Comparison of ENCODE assay signal across 22 cellular contexts in the genomic region with DNA sequence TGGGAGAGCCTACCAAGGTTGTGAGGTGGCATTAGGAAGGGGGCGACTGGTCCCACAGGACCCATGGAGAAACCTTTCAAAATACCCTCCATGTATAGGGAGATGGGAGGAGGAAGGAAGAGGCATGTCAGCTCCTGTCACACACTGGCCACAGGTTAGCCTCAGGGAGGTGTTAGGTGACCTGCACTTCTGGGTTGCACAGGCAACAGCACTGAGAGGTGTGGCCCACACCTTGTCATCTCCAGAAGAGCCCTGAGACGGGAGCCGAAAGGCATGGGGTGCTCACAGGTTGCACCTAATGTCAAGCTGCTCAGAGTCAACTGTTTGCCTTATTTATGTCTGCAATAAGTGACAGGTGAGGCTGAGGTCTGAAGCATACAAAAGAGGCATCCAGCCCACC. TPM values are rescaled to one million over a fixed set of nuclear protein-coding genes. Genes with fewer than 3 reads are reported as not detected.
A peak's percentile ranks its signal among the peaks of the same experiment; 100 is the strongest.
DNase-seq lines count a peak whose midpoint lies in the region; ATAC-seq and TF ChIP-seq lines count a peak whose summit lies in the region.
"Had no signal": no experiment of that assay in that cellular context is flagged by ENCODE, and none has a peak within 500 bp of the region (broad histone marks: within the 10 kb centered on the region; RNA-seq: fewer than 3 reads in every experiment).

No MANE protein-coding gene starts in this region.

- peak overlapping the region; percentile 48; the same call in 1 of the 2 replicates for H3K9ac ChIP-seq in OCI-LY3 (ENCODE audit: low read length)

- no peak overlapping the region for H3K4me3 ChIP-seq in OCI-LY3 (ENCODE audit: low read length)
- H3K4me3 ChIP-seq: HAP-1, Peyer's patch, SK-N-MC had no signal

- H3K9me3 ChIP-seq in OCI-LY3 (ENCODE audit: insufficient read depth, low read length), result no peaks in the 10 kb centered on the region
- H3K9me3 ChIP-seq: HAP-1, Peyer's patch had no signal

- H3K36me3 Mint-ChIP-seq in CD14-positive monocyte, result no peaks in the 10 kb centered on the region
- H3K36me3 Mint-ChIP-seq in stimulated activated memory B cell treated with anti-CD40 and anti-IgM and Interleukin-4, amounts not matched to agents 10 μg/mL and 1 μg/mL and 100 μg/mL, for 72 hours, result no peaks in the 10 kb centered on the region
- H3K36me3 Mint-ChIP-seq: CD8-positive, alpha-beta T cell; T-cell had no signal

- H3K36me3 ChIP-seq in OCI-LY3 (replicated peaks; ENCODE audit: low read depth, low read length), result no peaks in the 10 kb centered on the region
- H3K36me3 ChIP-seq: HAP-1, Peyer's patch had no signal

- H4K20me1 ChIP-seq in OCI-LY3 (ENCODE audit: insufficient read depth, low read length), result no peaks in the 10 kb centered on the region

- DNase-seq in CD14-positive monocyte (ENCODE audit: low spot score) (no peak), left colon (no peak), GM10248 (ENCODE audit: extremely low spot score) (no peak), glomerular visceral epithelial cell (ENCODE audit: extremely low spot score) (no peak)
- DNase-seq: CD8-positive, alpha-beta T cell; DMS79; KBM-7; MV-4-11; NCI-H1417; NCI-H2029; NCI-H2171; NCI-H446; NCI-H82; Peyer's patch; T-cell had no signal

- peak overlapping the region in 5 of 7 donors; percentile 20 to 86 (median 40) for H3K27ac Mint-ChIP-seq in CD14-positive monocyte
- peak overlapping the region; percentile 22 for H3K27ac Mint-ChIP-seq in stimulated activated memory B cell treated with anti-CD40 and anti-IgM and Interleukin-4, amounts not matched to agents 10 μg/mL and 1 μg/mL and 100 μg/mL, for 72 hours
- H3K27ac Mint-ChIP-seq: CD8-positive, alpha-beta T cell; T-cell had no signal

- peak; percentile 52 for ATAC-seq in left colon
- ATAC-seq in stimulated activated memory B cell treated with anti-CD40 and anti-IgM and Interleukin-4, amounts not matched to agents 10 μg/mL and 1 μg/mL and 100 μg/mL, for 72 hours, result no peak
- ATAC-seq in GM19324 (IDR thresholded peaks at IDR 0.05; ENCODE audit: low FRiP score, unreplicated experiment), result no peak
- ATAC-seq: CD8-positive, alpha-beta T cell; Right ventricle myocardium inferior; T-cell had no signal

- H3K9me3 Mint-ChIP-seq in CD14-positive monocyte, result peaks cover 0 to 2% (median 0%) of the 10 kb centered on the region in 7 donors
- H3K9me3 Mint-ChIP-seq in stimulated activated memory B cell treated with anti-CD40 and anti-IgM and Interleukin-4, amounts not matched to agents 10 μg/mL and 1 μg/mL and 100 μg/mL, for 72 hours, result no peaks in the 10 kb centered on the region
- H3K9me3 Mint-ChIP-seq: CD8-positive, alpha-beta T cell; T-cell had no signal

- POLR2A ChIA-PET in GM10248 (lab: Yijun Ruan, JAX), result no interaction called here

- CTCF ChIA-PET in GM10248 (lab: Yijun Ruan, JAX), result no interaction called here

- TF ChIP-seq CTCF in CD14-positive monocyte (IDR thresholded peaks at IDR 0.05) (no peak), OCI-LY3 (IDR thresholded peaks at IDR 0.05; ENCODE audit: low read depth, low read length) (no peak), GM10248 (IDR thresholded peaks at IDR 0.05; ENCODE audit: control extremely low read depth, extremely low read depth, low read depth, missing control alignments) (no peak)

- no peak overlapping the region for H2AFZ ChIP-seq in OCI-LY3 (ENCODE audit: low read depth, low read length)

- H3K4me1 ChIP-seq in OCI-LY3 (ENCODE audit: low read length), result peaks cover 30% of the 10 kb centered on the region
- H3K4me1 ChIP-seq: HAP-1 had no signal

- no peak overlapping the region for H3K4me3 Mint-ChIP-seq in CD14-positive monocyte
- H3K4me3 Mint-ChIP-seq in stimulated activated memory B cell treated with anti-CD40 and anti-IgM and Interleukin-4, amounts not matched to agents 10 μg/mL and 1 μg/mL and 100 μg/mL, for 72 hours, result no peak overlapping the region
- H3K4me3 Mint-ChIP-seq: CD8-positive, alpha-beta T cell; T-cell had no signal

- peaks cover 13% of the 10 kb centered on the region for H3K4me1 Mint-ChIP-seq in CD14-positive monocyte
- H3K4me1 Mint-ChIP-seq in stimulated activated memory B cell treated with anti-CD40 and anti-IgM and Interleukin-4, amounts not matched to agents 10 μg/mL and 1 μg/mL and 100 μg/mL, for 72 hours, result peaks cover 26% of the 10 kb centered on the region

- H3K27me3 Mint-ChIP-seq in CD14-positive monocyte (ENCODE audit: low read depth in 3 of 3), result peaks cover 1 to 6% (median 2%) of the 10 kb centered on the region in 3 donors
- H3K27me3 Mint-ChIP-seq in stimulated activated memory B cell treated with anti-CD40 and anti-IgM and Interleukin-4, amounts not matched to agents 10 μg/mL and 1 μg/mL and 100 μg/mL, for 72 hours, result no peaks in the 10 kb centered on the region
- H3K27me3 Mint-ChIP-seq: T-cell had no signal

- peak overlapping the region; percentile 67; the same call in 1 of the 2 replicates for H3K27ac ChIP-seq in OCI-LY3 (ENCODE audit: low read length)
- H3K27ac ChIP-seq: HL-60, SK-N-MC had no signal

- intact Hi-C loops in CD14-positive monocyte (cut with micrococcal nuclease) (no loop called here), left colon (cut with DNase I, micrococcal nuclease) (no loop called here)

- peak overlapping the region; percentile 83 for H3K4me2 ChIP-seq in OCI-LY3 (ENCODE audit: low read length)

- H3K27me3 ChIP-seq in OCI-LY3 (ENCODE audit: low read depth, low read length), result no peaks in the 10 kb centered on the region
- H3K27me3 ChIP-seq: Peyer's patch had no signal

- no peaks in the 10 kb centered on the region for H3K79me2 ChIP-seq in OCI-LY3 (ENCODE audit: low read length)

RNA-seq across cellular contexts. Expression of a gene that starts 14.6 kb away (rescaled TPM):
- polyA plus RNA-seq in CD14-positive monocyte, result 1 to 10 TPM; 6.7 to 7.7 TPM
- 10 to 100 TPM; 18.3 to 20.1 TPM for total RNA-seq in left colon
